ENCODE assay signal across 1 cellular context in the genomic region with DNA sequence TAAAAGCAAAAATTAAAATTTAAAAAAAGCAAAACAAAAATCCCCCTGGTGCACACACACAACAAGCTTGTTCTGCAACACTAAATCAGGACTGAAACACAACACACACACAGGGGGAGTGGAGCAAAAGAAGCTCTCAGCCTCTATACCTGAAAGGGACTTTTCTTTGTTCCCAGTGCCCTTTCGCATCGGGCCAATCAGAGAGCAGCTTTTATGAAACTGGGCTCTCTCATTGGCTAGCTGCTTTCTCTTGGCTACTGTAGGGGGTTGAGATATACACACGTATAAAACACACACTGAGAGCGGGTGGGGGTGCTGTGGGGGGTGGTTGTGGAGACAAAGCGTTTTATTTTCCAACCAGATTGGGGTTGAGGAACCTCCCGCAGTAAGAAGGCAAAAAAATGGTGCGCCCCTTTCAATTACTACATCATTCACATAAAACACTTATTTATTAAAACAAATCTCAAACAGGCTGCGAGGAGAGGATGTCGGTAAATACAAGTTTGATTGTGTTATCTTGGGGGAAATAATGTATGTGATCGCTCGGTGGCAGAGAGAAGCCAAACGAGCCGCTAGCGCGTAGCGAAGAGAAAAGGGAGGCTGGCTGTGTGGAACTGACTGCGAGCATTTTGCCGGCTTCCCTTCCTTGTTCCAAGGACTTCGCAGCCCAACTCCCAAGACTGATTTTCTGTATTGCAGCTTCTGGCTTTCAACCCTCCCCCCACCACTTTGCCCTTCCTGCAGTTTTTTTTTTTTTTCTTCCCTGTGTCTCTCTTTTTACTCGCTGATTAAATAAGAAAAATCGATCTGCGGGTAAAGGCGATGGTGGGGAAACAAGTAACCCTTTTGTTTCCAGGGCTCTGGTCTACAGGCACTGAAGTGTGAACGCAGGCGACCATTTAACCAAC.
TF ChIP-seq lines count a peak whose summit lies in the region.

No MANE protein-coding gene starts in this region.

TF ChIP-seq in HepG2, 621 proteins besides CTCF, POLR2A, EP300 and RAD21 (continued from another document and continues in another):
- TF ChIP-seq, protein P1, sequence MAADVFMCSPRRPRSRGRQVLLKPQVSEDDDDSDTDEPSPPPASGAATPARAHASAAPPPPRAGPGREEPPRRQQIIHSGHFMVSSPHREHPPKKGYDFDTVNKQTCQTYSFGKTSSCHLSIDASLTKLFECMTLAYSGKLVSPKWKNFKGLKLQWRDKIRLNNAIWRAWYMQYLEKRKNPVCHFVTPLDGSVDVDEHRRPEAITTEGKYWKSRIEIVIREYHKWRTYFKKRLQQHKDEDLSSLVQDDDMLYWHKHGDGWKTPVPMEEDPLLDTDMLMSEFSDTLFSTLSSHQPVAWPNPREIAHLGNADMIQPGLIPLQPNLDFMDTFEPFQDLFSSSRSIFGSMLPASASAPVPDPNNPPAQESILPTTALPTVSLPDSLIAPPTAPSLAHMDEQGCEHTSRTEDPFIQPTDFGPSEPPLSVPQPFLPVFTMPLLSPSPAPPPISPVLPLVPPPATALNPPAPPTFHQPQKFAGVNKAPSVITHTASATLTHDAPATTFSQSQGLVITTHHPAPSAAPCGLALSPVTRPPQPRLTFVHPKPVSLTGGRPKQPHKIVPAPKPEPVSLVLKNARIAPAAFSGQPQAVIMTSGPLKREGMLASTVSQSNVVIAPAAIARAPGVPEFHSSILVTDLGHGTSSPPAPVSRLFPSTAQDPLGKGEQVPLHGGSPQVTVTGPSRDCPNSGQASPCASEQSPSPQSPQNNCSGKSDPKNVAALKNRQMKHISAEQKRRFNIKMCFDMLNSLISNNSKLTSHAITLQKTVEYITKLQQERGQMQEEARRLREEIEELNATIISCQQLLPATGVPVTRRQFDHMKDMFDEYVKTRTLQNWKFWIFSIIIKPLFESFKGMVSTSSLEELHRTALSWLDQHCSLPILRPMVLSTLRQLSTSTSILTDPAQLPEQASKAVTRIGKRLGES (CRISPR knock-in tag; IDR thresholded peaks at IDR 0.05; ENCODE audit: borderline replicate concordance): no peak
- peak; percentile 36; the same call in 1 of the 2 replicates for TF ChIP-seq KDM2A (CRISPR knock-in tag; IDR thresholded peaks at IDR 0.05; ENCODE audit: borderline replicate concordance, low read depth)
- no peak for TF ChIP-seq ZNF569 (CRISPR knock-in tag; IDR thresholded peaks at IDR 0.05; ENCODE audit: borderline replicate concordance)
- TF ChIP-seq, protein P2, sequence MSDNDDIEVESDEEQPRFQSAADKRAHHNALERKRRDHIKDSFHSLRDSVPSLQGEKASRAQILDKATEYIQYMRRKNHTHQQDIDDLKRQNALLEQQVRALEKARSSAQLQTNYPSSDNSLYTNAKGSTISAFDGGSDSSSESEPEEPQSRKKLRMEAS (IDR thresholded peaks at IDR 0.05): no peak; the same call in 1 of the 2 replicates
- TF ChIP-seq, protein P3, sequence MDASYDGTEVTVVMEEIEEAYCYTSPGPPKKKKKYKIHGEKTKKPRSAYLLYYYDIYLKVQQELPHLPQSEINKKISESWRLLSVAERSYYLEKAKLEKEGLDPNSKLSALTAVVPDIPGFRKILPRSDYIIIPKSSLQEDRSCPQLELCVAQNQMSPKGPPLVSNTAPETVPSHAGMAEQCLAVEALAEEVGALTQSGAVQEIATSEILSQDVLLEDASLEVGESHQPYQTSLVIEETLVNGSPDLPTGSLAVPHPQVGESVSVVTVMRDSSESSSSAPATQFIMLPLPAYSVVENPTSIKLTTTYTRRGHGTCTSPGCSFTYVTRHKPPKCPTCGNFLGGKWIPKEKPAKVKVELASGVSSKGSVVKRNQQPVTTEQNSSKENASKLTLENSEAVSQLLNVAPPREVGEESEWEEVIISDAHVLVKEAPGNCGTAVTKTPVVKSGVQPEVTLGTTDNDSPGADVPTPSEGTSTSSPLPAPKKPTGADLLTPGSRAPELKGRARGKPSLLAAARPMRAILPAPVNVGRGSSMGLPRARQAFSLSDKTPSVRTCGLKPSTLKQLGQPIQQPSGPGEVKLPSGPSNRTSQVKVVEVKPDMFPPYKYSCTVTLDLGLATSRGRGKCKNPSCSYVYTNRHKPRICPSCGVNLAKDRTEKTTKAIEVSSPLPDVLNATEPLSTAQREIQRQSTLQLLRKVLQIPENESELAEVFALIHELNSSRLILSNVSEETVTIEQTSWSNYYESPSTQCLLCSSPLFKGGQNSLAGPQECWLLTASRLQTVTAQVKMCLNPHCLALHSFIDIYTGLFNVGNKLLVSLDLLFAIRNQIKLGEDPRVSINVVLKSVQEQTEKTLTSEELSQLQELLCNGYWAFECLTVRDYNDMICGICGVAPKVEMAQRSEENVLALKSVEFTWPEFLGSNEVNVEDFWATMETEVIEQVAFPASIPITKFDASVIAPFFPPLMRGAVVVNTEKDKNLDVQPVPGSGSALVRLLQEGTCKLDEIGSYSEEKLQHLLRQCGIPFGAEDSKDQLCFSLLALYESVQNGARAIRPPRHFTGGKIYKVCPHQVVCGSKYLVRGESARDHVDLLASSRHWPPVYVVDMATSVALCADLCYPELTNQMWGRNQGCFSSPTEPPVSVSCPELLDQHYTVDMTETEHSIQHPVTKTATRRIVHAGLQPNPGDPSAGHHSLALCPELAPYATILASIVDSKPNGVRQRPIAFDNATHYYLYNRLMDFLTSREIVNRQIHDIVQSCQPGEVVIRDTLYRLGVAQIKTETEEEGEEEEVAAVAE (CRISPR knock-in tag; IDR thresholded peaks at IDR 0.05; ENCODE audit: borderline replicate concordance): peak; percentile 14
- TF ChIP-seq ZNF780A (CRISPR knock-in tag; IDR thresholded peaks at IDR 0.05): no peak
- no peak for TF ChIP-seq NFATC3 (CRISPR knock-in tag; IDR thresholded peaks at IDR 0.05)
- TF ChIP-seq HNF4G (IDR thresholded peaks at IDR 0.05; ENCODE audit: borderline replicate concordance, low read depth, low read length): peak; percentile 49; the same call in 1 of the 2 replicates
- TF ChIP-seq HNF4G (CRISPR knock-in tag; IDR thresholded peaks at IDR 0.05; ENCODE audit: borderline replicate concordance, low read depth): no peak
- TF ChIP-seq CBX5 (CRISPR knock-in tag; IDR thresholded peaks at IDR 0.05; ENCODE audit: borderline replicate concordance): no peak; the same call in 1 of the 2 replicates
- TF ChIP-seq, protein P4, sequence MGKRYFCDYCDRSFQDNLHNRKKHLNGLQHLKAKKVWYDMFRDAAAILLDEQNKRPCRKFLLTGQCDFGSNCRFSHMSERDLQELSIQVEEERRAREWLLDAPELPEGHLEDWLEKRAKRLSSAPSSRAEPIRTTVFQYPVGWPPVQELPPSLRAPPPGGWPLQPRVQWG (CRISPR knock-in tag; IDR thresholded peaks at IDR 0.05; ENCODE audit: borderline replicate concordance, low read depth): no peak
- no peak for TF ChIP-seq CREB1 (IDR thresholded peaks at IDR 0.05)
- peak; percentile 64; the same call in 1 of the 2 replicates for TF ChIP-seq CREB1 (CRISPR knock-in tag; IDR thresholded peaks at IDR 0.05)
- TF ChIP-seq FOSL1 (CRISPR knock-in tag; IDR thresholded peaks at IDR 0.05; ENCODE audit: borderline replicate concordance): no peak
- TF ChIP-seq, protein P5, sequence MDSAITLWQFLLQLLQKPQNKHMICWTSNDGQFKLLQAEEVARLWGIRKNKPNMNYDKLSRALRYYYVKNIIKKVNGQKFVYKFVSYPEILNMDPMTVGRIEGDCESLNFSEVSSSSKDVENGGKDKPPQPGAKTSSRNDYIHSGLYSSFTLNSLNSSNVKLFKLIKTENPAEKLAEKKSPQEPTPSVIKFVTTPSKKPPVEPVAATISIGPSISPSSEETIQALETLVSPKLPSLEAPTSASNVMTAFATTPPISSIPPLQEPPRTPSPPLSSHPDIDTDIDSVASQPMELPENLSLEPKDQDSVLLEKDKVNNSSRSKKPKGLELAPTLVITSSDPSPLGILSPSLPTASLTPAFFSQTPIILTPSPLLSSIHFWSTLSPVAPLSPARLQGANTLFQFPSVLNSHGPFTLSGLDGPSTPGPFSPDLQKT (CRISPR knock-in tag; IDR thresholded peaks at IDR 0.05; ENCODE audit: borderline replicate concordance): no peak
- TF ChIP-seq ZNF605 (CRISPR knock-in tag; IDR thresholded peaks at IDR 0.05): no peak
- TF ChIP-seq TGIF2 (CRISPR knock-in tag; IDR thresholded peaks at IDR 0.05): no peak
- TF ChIP-seq, protein P6, sequence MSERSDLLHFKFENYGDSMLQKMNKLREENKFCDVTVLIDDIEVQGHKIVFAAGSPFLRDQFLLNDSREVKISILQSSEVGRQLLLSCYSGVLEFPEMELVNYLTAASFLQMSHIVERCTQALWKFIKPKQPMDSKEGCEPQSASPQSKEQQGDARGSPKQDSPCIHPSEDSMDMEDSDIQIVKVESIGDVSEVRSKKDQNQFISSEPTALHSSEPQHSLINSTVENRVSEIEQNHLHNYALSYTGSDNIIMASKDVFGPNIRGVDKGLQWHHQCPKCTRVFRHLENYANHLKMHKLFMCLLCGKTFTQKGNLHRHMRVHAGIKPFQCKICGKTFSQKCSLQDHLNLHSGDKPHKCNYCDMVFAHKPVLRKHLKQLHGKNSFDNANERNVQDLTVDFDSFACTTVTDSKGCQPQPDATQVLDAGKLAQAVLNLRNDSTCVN (CRISPR knock-in tag; IDR thresholded peaks at IDR 0.05; ENCODE audit: borderline replicate concordance): no peak
- TF ChIP-seq, protein P7, sequence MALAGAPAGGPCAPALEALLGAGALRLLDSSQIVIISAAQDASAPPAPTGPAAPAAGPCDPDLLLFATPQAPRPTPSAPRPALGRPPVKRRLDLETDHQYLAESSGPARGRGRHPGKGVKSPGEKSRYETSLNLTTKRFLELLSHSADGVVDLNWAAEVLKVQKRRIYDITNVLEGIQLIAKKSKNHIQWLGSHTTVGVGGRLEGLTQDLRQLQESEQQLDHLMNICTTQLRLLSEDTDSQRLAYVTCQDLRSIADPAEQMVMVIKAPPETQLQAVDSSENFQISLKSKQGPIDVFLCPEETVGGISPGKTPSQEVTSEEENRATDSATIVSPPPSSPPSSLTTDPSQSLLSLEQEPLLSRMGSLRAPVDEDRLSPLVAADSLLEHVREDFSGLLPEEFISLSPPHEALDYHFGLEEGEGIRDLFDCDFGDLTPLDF (CRISPR knock-in tag; IDR thresholded peaks at IDR 0.05): no peak
- TF ChIP-seq ZNF451 (CRISPR knock-in tag; IDR thresholded peaks at IDR 0.05): no peak
- TF ChIP-seq, protein P8, sequence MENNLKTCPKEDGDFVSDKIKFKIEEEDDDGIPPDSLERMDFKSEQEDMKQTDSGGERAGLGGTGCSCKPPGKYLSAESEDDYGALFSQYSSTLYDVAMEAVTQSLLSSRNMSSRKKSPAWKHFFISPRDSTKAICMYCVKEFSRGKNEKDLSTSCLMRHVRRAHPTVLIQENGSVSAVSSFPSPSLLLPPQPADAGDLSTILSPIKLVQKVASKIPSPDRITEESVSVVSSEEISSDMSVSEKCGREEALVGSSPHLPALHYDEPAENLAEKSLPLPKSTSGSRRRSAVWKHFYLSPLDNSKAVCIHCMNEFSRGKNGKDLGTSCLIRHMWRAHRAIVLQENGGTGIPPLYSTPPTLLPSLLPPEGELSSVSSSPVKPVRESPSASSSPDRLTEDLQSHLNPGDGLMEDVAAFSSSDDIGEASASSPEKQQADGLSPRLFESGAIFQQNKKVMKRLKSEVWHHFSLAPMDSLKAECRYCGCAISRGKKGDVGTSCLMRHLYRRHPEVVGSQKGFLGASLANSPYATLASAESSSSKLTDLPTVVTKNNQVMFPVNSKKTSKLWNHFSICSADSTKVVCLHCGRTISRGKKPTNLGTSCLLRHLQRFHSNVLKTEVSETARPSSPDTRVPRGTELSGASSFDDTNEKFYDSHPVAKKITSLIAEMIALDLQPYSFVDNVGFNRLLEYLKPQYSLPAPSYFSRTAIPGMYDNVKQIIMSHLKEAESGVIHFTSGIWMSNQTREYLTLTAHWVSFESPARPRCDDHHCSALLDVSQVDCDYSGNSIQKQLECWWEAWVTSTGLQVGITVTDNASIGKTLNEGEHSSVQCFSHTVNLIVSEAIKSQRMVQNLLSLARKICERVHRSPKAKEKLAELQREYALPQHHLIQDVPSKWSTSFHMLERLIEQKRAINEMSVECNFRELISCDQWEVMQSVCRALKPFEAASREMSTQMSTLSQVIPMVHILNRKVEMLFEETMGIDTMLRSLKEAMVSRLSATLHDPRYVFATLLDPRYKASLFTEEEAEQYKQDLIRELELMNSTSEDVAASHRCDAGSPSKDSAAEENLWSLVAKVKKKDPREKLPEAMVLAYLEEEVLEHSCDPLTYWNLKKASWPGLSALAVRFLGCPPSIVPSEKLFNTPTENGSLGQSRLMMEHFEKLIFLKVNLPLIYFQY (CRISPR knock-in tag; IDR thresholded peaks at IDR 0.05; ENCODE audit: borderline replicate concordance): no peak
- no peak for TF ChIP-seq CHD4 (IDR thresholded peaks at IDR 0.05; ENCODE audit: borderline replicate concordance, low read length)
- no peak for TF ChIP-seq ZNF816 (CRISPR knock-in tag; IDR thresholded peaks at IDR 0.05; ENCODE audit: borderline replicate concordance)
- TF ChIP-seq, protein P9, sequence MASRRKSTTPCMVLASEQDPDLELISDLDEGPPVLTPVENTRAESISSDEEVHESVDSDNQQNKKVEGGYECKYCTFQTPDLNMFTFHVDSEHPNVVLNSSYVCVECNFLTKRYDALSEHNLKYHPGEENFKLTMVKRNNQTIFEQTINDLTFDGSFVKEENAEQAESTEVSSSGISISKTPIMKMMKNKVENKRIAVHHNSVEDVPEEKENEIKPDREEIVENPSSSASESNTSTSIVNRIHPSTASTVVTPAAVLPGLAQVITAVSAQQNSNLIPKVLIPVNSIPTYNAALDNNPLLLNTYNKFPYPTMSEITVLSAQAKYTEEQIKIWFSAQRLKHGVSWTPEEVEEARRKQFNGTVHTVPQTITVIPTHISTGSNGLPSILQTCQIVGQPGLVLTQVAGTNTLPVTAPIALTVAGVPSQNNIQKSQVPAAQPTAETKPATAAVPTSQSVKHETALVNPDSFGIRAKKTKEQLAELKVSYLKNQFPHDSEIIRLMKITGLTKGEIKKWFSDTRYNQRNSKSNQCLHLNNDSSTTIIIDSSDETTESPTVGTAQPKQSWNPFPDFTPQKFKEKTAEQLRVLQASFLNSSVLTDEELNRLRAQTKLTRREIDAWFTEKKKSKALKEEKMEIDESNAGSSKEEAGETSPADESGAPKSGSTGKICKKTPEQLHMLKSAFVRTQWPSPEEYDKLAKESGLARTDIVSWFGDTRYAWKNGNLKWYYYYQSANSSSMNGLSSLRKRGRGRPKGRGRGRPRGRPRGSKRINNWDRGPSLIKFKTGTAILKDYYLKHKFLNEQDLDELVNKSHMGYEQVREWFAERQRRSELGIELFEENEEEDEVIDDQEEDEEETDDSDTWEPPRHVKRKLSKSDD (CRISPR knock-in tag; IDR thresholded peaks at IDR 0.05; ENCODE audit: low read depth): no peak
- no peak for TF ChIP-seq ZBTB42 (CRISPR knock-in tag; IDR thresholded peaks at IDR 0.05)
- TF ChIP-seq, protein P10, sequence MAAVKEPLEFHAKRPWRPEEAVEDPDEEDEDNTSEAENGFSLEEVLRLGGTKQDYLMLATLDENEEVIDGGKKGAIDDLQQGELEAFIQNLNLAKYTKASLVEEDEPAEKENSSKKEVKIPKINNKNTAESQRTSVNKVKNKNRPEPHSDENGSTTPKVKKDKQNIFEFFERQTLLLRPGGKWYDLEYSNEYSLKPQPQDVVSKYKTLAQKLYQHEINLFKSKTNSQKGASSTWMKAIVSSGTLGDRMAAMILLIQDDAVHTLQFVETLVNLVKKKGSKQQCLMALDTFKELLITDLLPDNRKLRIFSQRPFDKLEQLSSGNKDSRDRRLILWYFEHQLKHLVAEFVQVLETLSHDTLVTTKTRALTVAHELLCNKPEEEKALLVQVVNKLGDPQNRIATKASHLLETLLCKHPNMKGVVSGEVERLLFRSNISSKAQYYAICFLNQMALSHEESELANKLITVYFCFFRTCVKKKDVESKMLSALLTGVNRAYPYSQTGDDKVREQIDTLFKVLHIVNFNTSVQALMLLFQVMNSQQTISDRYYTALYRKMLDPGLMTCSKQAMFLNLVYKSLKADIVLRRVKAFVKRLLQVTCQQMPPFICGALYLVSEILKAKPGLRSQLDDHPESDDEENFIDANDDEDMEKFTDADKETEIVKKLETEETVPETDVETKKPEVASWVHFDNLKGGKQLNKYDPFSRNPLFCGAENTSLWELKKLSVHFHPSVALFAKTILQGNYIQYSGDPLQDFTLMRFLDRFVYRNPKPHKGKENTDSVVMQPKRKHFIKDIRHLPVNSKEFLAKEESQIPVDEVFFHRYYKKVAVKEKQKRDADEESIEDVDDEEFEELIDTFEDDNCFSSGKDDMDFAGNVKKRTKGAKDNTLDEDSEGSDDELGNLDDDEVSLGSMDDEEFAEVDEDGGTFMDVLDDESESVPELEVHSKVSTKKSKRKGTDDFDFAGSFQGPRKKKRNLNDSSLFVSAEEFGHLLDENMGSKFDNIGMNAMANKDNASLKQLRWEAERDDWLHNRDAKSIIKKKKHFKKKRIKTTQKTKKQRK (IDR thresholded peaks at IDR 0.05; ENCODE audit: low read length): no peak
